Comparison of ENCODE assay signal across 29 cellular contexts in genomic region chr4:25343671-25344070, GRCh38. TPM values are rescaled to one million over a fixed set of nuclear protein-coding genes. Genes with fewer than 3 reads are reported as not detected.
DNase-seq lines count a peak whose midpoint lies in the region; ATAC-seq, FAIRE-seq and TF ChIP-seq lines count a peak whose summit lies in the region.
"Had no signal": no experiment of that assay in that cellular context is flagged by ENCODE, and none has a peak within 500 bp of the region (broad histone marks: within the 10 kb centered on the region; RNA-seq: fewer than 3 reads in every experiment).

No MANE protein-coding gene starts in this region.

- intact Hi-C loops in kidney (cut with DNase I) = no loop called here

- peak; percentile 32 for FAIRE-seq in kidney (lab: Jason Lieb, UNC)
- FAIRE-seq: HTR-8/SVneo, K562 had no signal

- H3K36me3 ChIP-seq in kidney (ENCODE audit: control insufficient read depth in 1 of 2, insufficient read depth in 2 of 2, low read length in 2 of 2) = no peaks in the 10 kb centered on the region
- H3K36me3 ChIP-seq: adrenal gland, brain microvascular endothelial cell, MG63 had no signal

- in situ Hi-C loops in astrocyte of the spinal cord (cut with HindIII; ENCODE audit: low sequenced_read_pairs) = no loop called here

- H3K4me1 ChIP-seq in kidney (ENCODE audit: control insufficient read depth in 1 of 2, insufficient read depth in 1 of 2, low read depth in 1 of 2, low read length in 2 of 2) = no peaks in the 10 kb centered on the region
- H3K4me1 ChIP-seq: adrenal gland, right atrium auricular region, spleen had no signal

- no peak for TF ChIP-seq CTCF in astrocyte of the spinal cord (IDR thresholded peaks at IDR 0.05; ENCODE audit: low read depth, low read length)
- no peak for TF ChIP-seq CTCF in kidney (IDR thresholded peaks at IDR 0.05; ENCODE audit: borderline replicate concordance, extremely low read depth, insufficient read depth)

- no peak overlapping the region for H3K27ac ChIP-seq in kidney (ENCODE audit: low read depth in 2 of 2, low read length in 2 of 2)
- H3K27ac ChIP-seq: adrenal gland, brain microvascular endothelial cell, right atrium auricular region, spleen had no signal

- H3K9me3 ChIP-seq in kidney (ENCODE audit: control insufficient read depth in 1 of 2, low read length in 2 of 2) = no peaks in the 10 kb centered on the region
- H3K9me3 ChIP-seq: adrenal gland, MG63, right atrium auricular region, spleen had no signal

- no peak overlapping the region for H3K9ac ChIP-seq in kidney (ENCODE audit: low read length in 2 of 2)

- no peak for ATAC-seq in HG03457 (IDR thresholded peaks at IDR 0.05; ENCODE audit: unreplicated experiment)
- ATAC-seq: activated CD4-positive, CD25-positive, alpha-beta regulatory T cell treated with anti-CD3 and anti-CD28 coated beads, Interleukin-2, amount 50 U/mL, for 24 hours; K562; Right ventricle myocardium inferior; stimulated activated naive CD8-positive, alpha-beta T cell treated with anti-CD3 and anti-CD28 coated beads, Interleukin-15, Interleukin-2, amounts not matched to agents 100 U/mL and 50 U/mL, for 24 hours had no signal

- no peak overlapping the region for H3K4me3 ChIP-seq in astrocyte of the spinal cord (ENCODE audit: low read depth, low read length)
- H3K4me3 ChIP-seq in kidney (ENCODE audit: low read length in 2 of 2) = no peak overlapping the region
- H3K4me3 ChIP-seq: adrenal gland, K562, MG63, right atrium auricular region, spleen had no signal

- DNase-seq in COLO829 (ENCODE audit: low spot score) (peak; percentile 9), HT1080 (ENCODE audit: low read depth) (peak; percentile 34), astrocyte of the spinal cord (ENCODE audit: low read depth, low spot score) (peak; percentile 25), kidney (no peak), SW480 (ENCODE audit: low spot score) (no peak), medulla oblongata (ENCODE audit: extremely low spot score) (no peak), DMS114 treated with DMSO at 0.1 percent for 48 hours (lab: John Stamatoyannopoulos, UW; ENCODE audit: unreplicated experiment) (no peak)
- DNase-seq: activated CD4-positive, alpha-beta T cell treated with anti-CD3 and anti-CD28 coated beads, Interleukin-2, amount 50 U/mL, for 4 hours; activated naive CD4-positive, alpha-beta T cell treated with Interleukin-2 at 50 U/mL for 16 hours; adrenal gland; brain microvascular endothelial cell; CD4-positive, alpha-beta memory T cell; DMS 273 treated with DMSO at 0.1 percent for 48 hours; glutamatergic neuron; islet precursor cell; MG63; NCI-H1105 treated with DMSO at 0.1 percent for 48 hours; NCI-H1930; NCI-H524; OCI-M1; spleen; stimulated activated CD4-positive, alpha-beta T cell treated with anti-CD3 and anti-CD28 coated beads, Interleukin-2, amount 100 ng/mL, for 24 hours; stimulated activated naive CD8-positive, alpha-beta T cell treated with anti-CD3 and anti-CD28 coated beads, Interleukin-15, Interleukin-2, amounts not matched to agents 100 U/mL and 50 U/mL, for 24 hours had no signal

RNA-seq across cellular contexts. Expression of gene ZCCHC4, which starts 31.1 kb away (rescaled TPM):
- 13.7 and 14.8 TPM in 2 replicates for total RNA-seq in HT1080 (2014; rRNA removed; shearing (Covaris generic))
- polyA plus RNA-seq in HT1080 (2015; cell fraction: cytosol; rRNA removed) = 12.3 and 13.0 TPM in 2 replicates
- 24.2 and 25.3 TPM in 2 replicates for polyA plus RNA-seq in HT1080 (2015; cell fraction: nucleus; rRNA removed)
- total RNA-seq in kidney = 8.4 TPM
- polyA plus RNA-seq in kidney (ENCODE audit: insufficient read depth, low read depth, low replicate concordance) = 4.3 TPM

RNA-seq across cellular contexts. Expression of gene ANAPC4, which starts 33.4 kb away (rescaled TPM):
- 19.5 and 27.5 TPM in 2 replicates for total RNA-seq in HT1080 (2014; rRNA removed; shearing (Covaris generic))
- 13.3 and 14.5 TPM in 2 replicates for polyA plus RNA-seq in HT1080 (2015; cell fraction: cytosol; rRNA removed)
- 49.5 and 55.2 TPM in 2 replicates for polyA plus RNA-seq in HT1080 (2015; cell fraction: nucleus; rRNA removed)
- total RNA-seq in kidney = 28.4 TPM
- 16.6 TPM for polyA plus RNA-seq in kidney (ENCODE audit: insufficient read depth, low read depth, low replicate concordance)

Comparison
In these comparisons a context has a peak if more than half of its experiments do, and no peak if none do; other contexts are left out.
1. DNase-seq: peak in COLO829 (single experiment), HT1080 (single experiment) and astrocyte of the spinal cord (single experiment); none in kidney (single experiment), SW480 (single experiment), medulla oblongata (single experiment) and DMS114 treated with DMSO at 0.1 percent for 48 hours (single experiment).